In the genomic region with DNA sequence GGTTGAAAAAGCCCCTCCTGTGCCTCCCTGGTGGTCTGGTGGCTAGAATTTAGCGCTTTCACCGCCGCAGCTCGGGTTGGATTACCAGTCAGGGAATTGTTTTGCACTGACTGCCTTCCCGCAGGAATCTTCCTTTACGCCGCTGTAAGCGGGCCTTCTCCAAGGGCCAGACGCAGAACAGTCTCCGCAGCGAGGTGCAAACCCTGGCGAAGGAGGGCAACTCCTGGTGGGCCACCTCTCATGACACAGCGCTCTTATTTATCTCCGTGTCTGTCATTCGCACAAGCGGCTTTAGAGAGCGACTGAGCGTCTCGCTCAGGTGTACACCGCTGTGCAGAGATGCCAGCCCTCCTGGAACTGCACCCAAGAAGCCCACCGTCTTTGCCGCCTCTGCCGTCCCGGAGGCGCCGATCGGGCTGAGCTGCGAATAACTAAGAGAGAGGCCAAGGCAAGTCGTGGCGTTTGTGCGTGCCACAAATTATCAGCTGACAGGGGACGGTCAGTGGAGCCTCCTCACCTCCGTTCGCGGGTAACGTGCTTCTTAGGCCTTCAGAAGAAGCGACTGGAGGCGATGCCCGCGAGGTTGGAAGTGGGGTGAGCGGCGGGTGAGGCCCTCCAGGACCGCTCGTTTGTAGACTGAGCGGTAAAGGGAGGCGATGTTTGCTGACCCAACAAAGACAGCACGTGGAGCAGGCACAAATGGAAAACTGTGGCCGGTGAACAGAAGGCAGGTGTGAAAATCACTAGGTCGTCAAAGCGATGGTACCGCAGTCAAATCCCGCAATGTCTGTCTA, we compare ENCODE assay signal across 14 cellular contexts.
DNase-seq lines count a peak whose midpoint lies in the region; ATAC-seq and TF ChIP-seq lines count a peak whose summit lies in the region.
"Had no signal": no experiment of that assay in that cellular context is flagged by ENCODE, and none has a peak within 500 bp of the region (broad histone marks: within the 10 kb centered on the region; RNA-seq: fewer than 3 reads in every experiment).

No MANE protein-coding gene starts in this region.

- H3K4me3 Mint-ChIP-seq in WTC11, result peak overlapping the region; percentile 66

- POLR2A ChIA-PET in WTC11 (lab: Charles Lee), result no interaction called here

- no peaks in the 10 kb centered on the region for H3K36me3 ChIP-seq in Karpas-422 (ENCODE audit: insufficient read depth, low read length)
- H3K36me3 ChIP-seq: esophagus squamous epithelium, SJSA1 had no signal

- CTCF ChIA-PET in WTC11 (lab: Charles Lee), result interaction anchor here (1.0 kb wide), 1 partner anchor 56 kb away, joined by 3 read pairs; no protein-coding TSS in a partner anchor

- no peaks in the 10 kb centered on the region for H3K9me2 ChIP-seq in Karpas-422 (replicated peaks; ENCODE audit: insufficient read depth, low read length)

- no peak for ATAC-seq in WTC11

- H3K36me3 Mint-ChIP-seq in WTC11, result no peaks in the 10 kb centered on the region

- H4K20me1 ChIP-seq in Karpas-422 (ENCODE audit: insufficient read depth, low read depth, low read length), result no peaks in the 10 kb centered on the region

- H3K27me3 Mint-ChIP-seq in WTC11 (ENCODE audit: low read depth), result peaks cover 100% of the 10 kb centered on the region

- H3K9ac ChIP-seq in Karpas-422 (ENCODE audit: low read length), result no peak overlapping the region

- no peaks in the 10 kb centered on the region for H3K27me3 ChIP-seq in Karpas-422 (ENCODE audit: low read length)
- H3K27me3 ChIP-seq: SJSA1 had no signal

- TF ChIP-seq CTCF in WTC11 (IDR thresholded peaks at IDR 0.05), result no peak
- no peak for TF ChIP-seq CTCF in epithelial cell of esophagus (IDR thresholded peaks at IDR 0.05; ENCODE audit: insufficient read depth, low read depth, low read length, missing control alignments)

- no peak overlapping the region for H2AFZ ChIP-seq in Karpas-422 (ENCODE audit: low read length)

- no peaks in the 10 kb centered on the region for H3K79me2 ChIP-seq in Karpas-422 (ENCODE audit: low read length)

- H3K4me2 ChIP-seq in Karpas-422 (ENCODE audit: low read depth, low read length, poor library complexity, severe bottlenecking), result no peak overlapping the region

- peak; percentile 63 for DNase-seq in activated effector memory CD4-positive, alpha-beta T cell treated with anti-CD3 and anti-CD28 coated beads, Interleukin-2, amount 50 U/mL, for 16 hours
- DNase-seq in activated effector memory CD4-positive, alpha-beta T cell treated with Interleukin-2 at 50 U/mL for 16 hours, result no peak
- DNase-seq in WTC11 (ENCODE audit: low spot score) (no peak), epithelial cell of esophagus (ENCODE audit: low read depth) (peak; percentile 15), retina (peak; percentile 67), GM03348 (ENCODE audit: low spot score) (no peak), OCI-M1 (lab: John Stamatoyannopoulos, UW) (no peak), Karpas-422 (no peak)
- DNase-seq: cerebellar nuclear complex, DMS 273 treated with DMSO at 0.1 percent for 48 hours, esophagus squamous epithelium, hippocampal formation, MV-4-11 had no signal

- H3K4me1 Mint-ChIP-seq in WTC11, result peaks cover 35% of the 10 kb centered on the region

- H3K4me3 ChIP-seq in epithelial cell of esophagus (ENCODE audit: low read length), result no peak overlapping the region
- H3K4me3 ChIP-seq in Karpas-422 (ENCODE audit: low read length), result no peak overlapping the region
- H3K4me3 ChIP-seq: SJSA1 had no signal

- H3K27ac Mint-ChIP-seq in WTC11, result no peak overlapping the region

- no peaks in the 10 kb centered on the region for H3K9me3 Mint-ChIP-seq in WTC11

- H3K27ac ChIP-seq in Karpas-422 (ENCODE audit: low read length), result no peak overlapping the region
- H3K27ac ChIP-seq: esophagus squamous epithelium, SJSA1 had no signal

- H3K9me3 ChIP-seq in Karpas-422 (ENCODE audit: low read length), result no peaks in the 10 kb centered on the region
- H3K9me3 ChIP-seq: esophagus squamous epithelium had no signal

- peaks cover 2% of the 10 kb centered on the region for H3K4me1 ChIP-seq in Karpas-422 (ENCODE audit: low read length)

TF ChIP-seq in WTC11, 78 proteins besides CTCF, POLR2A, EP300 and RAD21 (continues in another document):
- TF ChIP-seq IRF2 (CRISPR knock-in tag; IDR thresholded peaks at IDR 0.05; ENCODE audit: borderline replicate concordance, low read depth), result no peak
- no peak for TF ChIP-seq ZNF121 (CRISPR knock-in tag; IDR thresholded peaks at IDR 0.05)
- no peak for TF ChIP-seq AFF4 (CRISPR knock-in tag; IDR thresholded peaks at IDR 0.05; ENCODE audit: borderline replicate concordance)
- no peak for TF ChIP-seq GRHL2 (CRISPR knock-in tag; IDR thresholded peaks at IDR 0.05; ENCODE audit: insufficient replicate concordance, severe bottlenecking)
- TF ChIP-seq, protein P1, sequence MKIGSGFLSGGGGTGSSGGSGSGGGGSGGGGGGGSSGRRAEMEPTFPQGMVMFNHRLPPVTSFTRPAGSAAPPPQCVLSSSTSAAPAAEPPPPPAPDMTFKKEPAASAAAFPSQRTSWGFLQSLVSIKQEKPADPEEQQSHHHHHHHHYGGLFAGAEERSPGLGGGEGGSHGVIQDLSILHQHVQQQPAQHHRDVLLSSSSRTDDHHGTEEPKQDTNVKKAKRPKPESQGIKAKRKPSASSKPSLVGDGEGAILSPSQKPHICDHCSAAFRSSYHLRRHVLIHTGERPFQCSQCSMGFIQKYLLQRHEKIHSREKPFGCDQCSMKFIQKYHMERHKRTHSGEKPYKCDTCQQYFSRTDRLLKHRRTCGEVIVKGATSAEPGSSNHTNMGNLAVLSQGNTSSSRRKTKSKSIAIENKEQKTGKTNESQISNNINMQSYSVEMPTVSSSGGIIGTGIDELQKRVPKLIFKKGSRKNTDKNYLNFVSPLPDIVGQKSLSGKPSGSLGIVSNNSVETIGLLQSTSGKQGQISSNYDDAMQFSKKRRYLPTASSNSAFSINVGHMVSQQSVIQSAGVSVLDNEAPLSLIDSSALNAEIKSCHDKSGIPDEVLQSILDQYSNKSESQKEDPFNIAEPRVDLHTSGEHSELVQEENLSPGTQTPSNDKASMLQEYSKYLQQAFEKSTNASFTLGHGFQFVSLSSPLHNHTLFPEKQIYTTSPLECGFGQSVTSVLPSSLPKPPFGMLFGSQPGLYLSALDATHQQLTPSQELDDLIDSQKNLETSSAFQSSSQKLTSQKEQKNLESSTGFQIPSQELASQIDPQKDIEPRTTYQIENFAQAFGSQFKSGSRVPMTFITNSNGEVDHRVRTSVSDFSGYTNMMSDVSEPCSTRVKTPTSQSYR (CRISPR knock-in tag; IDR thresholded peaks at IDR 0.05), result no peak
- TF ChIP-seq MYBL2 (CRISPR knock-in tag; IDR thresholded peaks at IDR 0.05), result no peak
- no peak for TF ChIP-seq RORB (CRISPR knock-in tag; IDR thresholded peaks at IDR 0.05)
- TF ChIP-seq ZNF396 (CRISPR knock-in tag; IDR thresholded peaks at IDR 0.05; ENCODE audit: borderline replicate concordance), result no peak
- TF ChIP-seq KAT7 (CRISPR knock-in tag; IDR thresholded peaks at IDR 0.05; ENCODE audit: borderline replicate concordance), result no peak
- TF ChIP-seq ATF1 (CRISPR knock-in tag; IDR thresholded peaks at IDR 0.05), result no peak
- TF ChIP-seq, protein P2, sequence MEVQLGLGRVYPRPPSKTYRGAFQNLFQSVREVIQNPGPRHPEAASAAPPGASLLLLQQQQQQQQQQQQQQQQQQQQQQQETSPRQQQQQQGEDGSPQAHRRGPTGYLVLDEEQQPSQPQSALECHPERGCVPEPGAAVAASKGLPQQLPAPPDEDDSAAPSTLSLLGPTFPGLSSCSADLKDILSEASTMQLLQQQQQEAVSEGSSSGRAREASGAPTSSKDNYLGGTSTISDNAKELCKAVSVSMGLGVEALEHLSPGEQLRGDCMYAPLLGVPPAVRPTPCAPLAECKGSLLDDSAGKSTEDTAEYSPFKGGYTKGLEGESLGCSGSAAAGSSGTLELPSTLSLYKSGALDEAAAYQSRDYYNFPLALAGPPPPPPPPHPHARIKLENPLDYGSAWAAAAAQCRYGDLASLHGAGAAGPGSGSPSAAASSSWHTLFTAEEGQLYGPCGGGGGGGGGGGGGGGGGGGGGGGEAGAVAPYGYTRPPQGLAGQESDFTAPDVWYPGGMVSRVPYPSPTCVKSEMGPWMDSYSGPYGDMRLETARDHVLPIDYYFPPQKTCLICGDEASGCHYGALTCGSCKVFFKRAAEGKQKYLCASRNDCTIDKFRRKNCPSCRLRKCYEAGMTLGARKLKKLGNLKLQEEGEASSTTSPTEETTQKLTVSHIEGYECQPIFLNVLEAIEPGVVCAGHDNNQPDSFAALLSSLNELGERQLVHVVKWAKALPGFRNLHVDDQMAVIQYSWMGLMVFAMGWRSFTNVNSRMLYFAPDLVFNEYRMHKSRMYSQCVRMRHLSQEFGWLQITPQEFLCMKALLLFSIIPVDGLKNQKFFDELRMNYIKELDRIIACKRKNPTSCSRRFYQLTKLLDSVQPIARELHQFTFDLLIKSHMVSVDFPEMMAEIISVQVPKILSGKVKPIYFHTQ (CRISPR knock-in tag; IDR thresholded peaks at IDR 0.05), result no peak
- no peak for TF ChIP-seq ELF4 (CRISPR knock-in tag; IDR thresholded peaks at IDR 0.05; ENCODE audit: low read depth)
- TF ChIP-seq TEAD4 (CRISPR knock-in tag; IDR thresholded peaks at IDR 0.05), result no peak
- no peak for TF ChIP-seq GTF2I (CRISPR knock-in tag; conservative IDR thresholded peaks at IDR 0.05)

Comparison
In these comparisons a context has a peak if more than half of its experiments do, and no peak if none do; other contexts are left out.
1. DNase-seq: peak in activated effector memory CD4-positive, alpha-beta T cell treated with anti-CD3 and anti-CD28 coated beads, Interleukin-2, amount 50 U/mL, for 16 hours (single experiment), epithelial cell of esophagus (single experiment) and retina (single experiment); none in activated effector memory CD4-positive, alpha-beta T cell treated with Interleukin-2 at 50 U/mL for 16 hours (single experiment), WTC11 (single experiment), GM03348 (single experiment), OCI-M1 (single experiment) and Karpas-422 (single experiment).